ENCODE assay signal across 13 cellular contexts in genomic region chr4:36386691-36387090, GRCh38.
DNase-seq lines count a peak whose midpoint lies in the region; ATAC-seq and TF ChIP-seq lines count a peak whose summit lies in the region.
"Had no signal": no experiment of that assay in that cellular context is flagged by ENCODE, and none has a peak within 500 bp of the region (broad histone marks: within the 10 kb centered on the region; RNA-seq: fewer than 3 reads in every experiment).

No MANE protein-coding gene starts in this region.

- H3K4me1 ChIP-seq in SK-N-SH (ENCODE audit: control insufficient read depth in 1 of 2, insufficient read depth in 2 of 2, low read depth in 1 of 2, low read length in 1 of 2) (no peaks in the 10 kb centered on the region), neutrophil (ENCODE audit: control insufficient read depth in 1 of 2, insufficient read depth in 1 of 2, low read depth in 1 of 2, low read length in 1 of 2) (peaks cover 15 to 17% of the 10 kb centered on the region in 2 experiments)
- H3K4me1 ChIP-seq: uterus had no signal

- H3K4me3 ChIP-seq in SK-N-SH (ENCODE audit: low read depth in 2 of 2, low read length in 1 of 2) (no peak overlapping the region), neutrophil (ENCODE audit: low read depth in 1 of 2, low read length in 1 of 2) (no peak overlapping the region)
- H3K4me3 ChIP-seq: uterus had no signal

- ATAC-seq in SK-N-SH treated with all-trans-retinoic acid at 6 μM for 48 hours = no peak

- peak overlapping the region in 1 of 4 donors; percentile 72 for H3K4me3 Mint-ChIP-seq in IgD-negative memory B cell
- H3K4me3 Mint-ChIP-seq in activated naive CD8-positive, alpha-beta T cell = no peak overlapping the region

- H3K9me2 ChIP-seq in SK-N-SH = no peaks in the 10 kb centered on the region

- TF ChIP-seq EP300 in SK-N-SH (IDR thresholded peaks at IDR 0.05; ENCODE audit: borderline replicate concordance in 1 of 2, low read depth in 1 of 2, low read length in 1 of 2) = no peak

- H2AFZ ChIP-seq in SK-N-SH (ENCODE audit: low read depth) = no peak overlapping the region

- H3K9me3 Mint-ChIP-seq in IgD-negative memory B cell = no peaks in the 10 kb centered on the region
- no peaks in the 10 kb centered on the region for H3K9me3 Mint-ChIP-seq in activated naive CD8-positive, alpha-beta T cell (ENCODE audit: low read depth)

- H3K9me3 ChIP-seq in SK-N-SH (no peaks in the 10 kb centered on the region), neutrophil (no peaks in the 10 kb centered on the region)
- H3K9me3 ChIP-seq: uterus had no signal

- no peak overlapping the region for H3K9ac ChIP-seq in SK-N-SH

- H3K36me3 ChIP-seq in SK-N-SH (replicated peaks in 1 of 2; ENCODE audit: control insufficient read depth in 1 of 2, insufficient read depth in 2 of 2, low read length in 1 of 2) (no peaks in the 10 kb centered on the region), neutrophil (no peaks in the 10 kb centered on the region)
- H3K36me3 ChIP-seq: uterus had no signal

- no peaks in the 10 kb centered on the region for H3K36me3 Mint-ChIP-seq in IgD-negative memory B cell
- no peaks in the 10 kb centered on the region for H3K36me3 Mint-ChIP-seq in activated naive CD8-positive, alpha-beta T cell

- peak overlapping the region; percentile 20 to 79 (median 37) for H3K27ac Mint-ChIP-seq in IgD-negative memory B cell
- peak overlapping the region; percentile 92 for H3K27ac Mint-ChIP-seq in activated naive CD8-positive, alpha-beta T cell

- H4K20me1 ChIP-seq in SK-N-SH (ENCODE audit: insufficient read depth) = no peaks in the 10 kb centered on the region

- H3K27me3 ChIP-seq in SK-N-SH (ENCODE audit: insufficient read depth) (no peaks in the 10 kb centered on the region; the same call in 1 of the 2 replicates), neutrophil (no peaks in the 10 kb centered on the region)
- H3K27me3 ChIP-seq: uterus had no signal

- no peaks in the 10 kb centered on the region for H3K27me3 Mint-ChIP-seq in IgD-negative memory B cell
- no peaks in the 10 kb centered on the region for H3K27me3 Mint-ChIP-seq in activated naive CD8-positive, alpha-beta T cell

- H3K4me1 Mint-ChIP-seq in IgD-negative memory B cell = peaks cover 12 to 23% (median 17%) of the 10 kb centered on the region in 3 donors
- H3K4me1 Mint-ChIP-seq in activated naive CD8-positive, alpha-beta T cell (ENCODE audit: low read depth) = peaks cover 30% of the 10 kb centered on the region

- no peak; the same call in 1 of the 2 replicates for TF ChIP-seq CTCF in SK-N-SH (IDR thresholded peaks at IDR 0.05)
- no peak for TF ChIP-seq CTCF in neutrophil (IDR thresholded peaks at IDR 0.05)

- CTCF ChIA-PET in SK-N-SH (lab: Yijun Ruan, JAX) = no interaction called here

- H3K27ac ChIP-seq in SK-N-SH (ENCODE audit: low read depth in 2 of 2, low read length in 1 of 2) = no peak overlapping the region
- peak overlapping the region; percentile 83 for H3K27ac ChIP-seq in neutrophil
- H3K27ac ChIP-seq: uterus had no signal

- H3K4me2 ChIP-seq in SK-N-SH = no peak overlapping the region

- DNase-seq in SK-N-SH (no peak), SIG-M5 treated with dmso at 0.1 percent for 504 hours (lab: John Stamatoyannopoulos, UW; ENCODE audit: unreplicated experiment) (no peak), ACHN (no peak)
- no peak for DNase-seq in activated CD4-positive, alpha-beta T cell treated with anti-CD3 and anti-CD28 coated beads, Interleukin-2, amount 50 U/mL, for 4 hours
- DNase-seq: GF-D8, glutamatergic neuron, left cardiac atrium, NCI-H187 treated with DMSO at 0.1 percent for 48 hours, uterus had no signal

- H3K79me2 ChIP-seq in SK-N-SH (ENCODE audit: insufficient read depth) = no peaks in the 10 kb centered on the region

- 0 out of 2 replicates have a peak, but pooled peaks have one; percentile 14 for TF ChIP-seq RAD21 in SK-N-SH (IDR thresholded peaks at IDR 0.05; ENCODE audit: low read length)

- in situ Hi-C loops in ACHN (cut with HindIII; ENCODE audit: low pct_ligation_motif_present, low pct_unique_long_range_greater_than_20kb, low sequenced_read_pairs) = no loop called here

- POLR2A ChIA-PET in SK-N-SH (lab: Yijun Ruan, JAX) = no interaction called here

- no peaks in the 10 kb centered on the region for H3F3A ChIP-seq in SK-N-SH (replicated peaks; ENCODE audit: insufficient read depth)

TF ChIP-seq in SK-N-SH, 30 proteins besides CTCF, POLR2A, EP300 and RAD21:
- TF ChIP-seq GATA2 (CRISPR knock-in tag; IDR thresholded peaks at IDR 0.05) (no peak), ZBTB33 (IDR thresholded peaks at IDR 0.05; ENCODE audit: borderline replicate concordance, low read depth) (no peak), RCOR1 (IDR thresholded peaks at IDR 0.05; ENCODE audit: low read length) (no peak), CHD2 (IDR thresholded peaks at IDR 0.05; ENCODE audit: low read length, partially characterized antibody) (no peak), FOXM1 (IDR thresholded peaks at IDR 0.05; ENCODE audit: low read depth) (no peak), POLR2AphosphoS5 (IDR thresholded peaks at IDR 0.05; ENCODE audit: low read depth, low read length) (no peak), RXRA (IDR thresholded peaks at IDR 0.05; ENCODE audit: borderline replicate concordance, low read depth) (no peak), MXI1 (IDR thresholded peaks at IDR 0.05; ENCODE audit: low read depth, low read length) (no peak), FOSL2 (IDR thresholded peaks at IDR 0.05; ENCODE audit: borderline replicate concordance, low read depth) (no peak), TEAD4 (IDR thresholded peaks at IDR 0.05; ENCODE audit: borderline replicate concordance, insufficient read depth) (no peak), MEF2A (IDR thresholded peaks at IDR 0.05; ENCODE audit: borderline replicate concordance, low read depth) (no peak), EZH2phosphoT487 (IDR thresholded peaks at IDR 0.05; ENCODE audit: borderline replicate concordance, low read depth) (no peak), SMC3 (IDR thresholded peaks at IDR 0.05; ENCODE audit: low read depth, low read length) (no peak)

TF ChIP-seq in SK-N-SH treated with all-trans-retinoic acid at 6 μM for 48 hours, 23 proteins besides CTCF, POLR2A, EP300 and RAD21 (continues in another document):
- TF ChIP-seq ZFP30 (CRISPR knock-in tag; IDR thresholded peaks at IDR 0.05) (no peak), ZFP3 (CRISPR knock-in tag; IDR thresholded peaks at IDR 0.05) (no peak), ZC3H10 (CRISPR knock-in tag; IDR thresholded peaks at IDR 0.05) (no peak), ESRRG (CRISPR knock-in tag; IDR thresholded peaks at IDR 0.05) (no peak), ZNF565 (CRISPR knock-in tag; conservative IDR thresholded peaks at IDR 0.05; ENCODE audit: low read depth) (no peak), ZNF8 (CRISPR knock-in tag; IDR thresholded peaks at IDR 0.05) (no peak), ARNTL (CRISPR knock-in tag; IDR thresholded peaks at IDR 0.05; ENCODE audit: borderline replicate concordance, low read depth) (no peak), BACH2 (CRISPR knock-in tag; IDR thresholded peaks at IDR 0.05; ENCODE audit: borderline replicate concordance) (no peak), POU6F1 (CRISPR knock-in tag; IDR thresholded peaks at IDR 0.05; ENCODE audit: borderline replicate concordance, low read depth) (no peak), PATZ1 (CRISPR knock-in tag; IDR thresholded peaks at IDR 0.05; ENCODE audit: borderline replicate concordance) (no peak)
